Comparison of ENCODE assay signal across 18 cellular contexts in the genomic region with DNA sequence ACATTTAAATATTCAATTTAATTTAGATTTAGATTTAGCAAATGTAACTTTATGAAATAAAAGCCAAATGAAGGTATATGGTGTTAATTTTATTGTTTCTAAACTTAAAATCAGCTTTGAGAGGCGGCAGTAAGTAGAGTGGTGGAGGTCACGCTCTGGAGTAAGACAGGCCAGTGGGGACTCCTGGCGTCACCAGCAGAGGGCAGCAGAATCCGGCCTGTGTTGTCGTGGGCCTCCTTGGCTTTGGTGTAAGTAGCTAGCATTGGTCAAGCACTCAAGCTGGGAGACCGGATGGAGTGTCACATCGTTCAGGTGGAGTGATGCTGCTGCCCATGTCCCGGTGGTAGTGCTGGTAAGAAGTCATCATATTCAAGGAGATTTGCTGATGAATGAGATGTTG.
DNase-seq lines count a peak whose midpoint lies in the region; ATAC-seq, FAIRE-seq and TF ChIP-seq lines count a peak whose summit lies in the region.
"Had no signal": no experiment of that assay in that cellular context is flagged by ENCODE, and none has a peak within 500 bp of the region (broad histone marks: within the 10 kb centered on the region; RNA-seq: fewer than 3 reads in every experiment).

No MANE protein-coding gene starts in this region.

- no peak overlapping the region for H3K4me3 ChIP-seq in DND-41 (ENCODE audit: low read depth in 1 of 2, low read length in 2 of 2)
- no peak overlapping the region for H3K4me3 ChIP-seq in K562
- H3K4me3 ChIP-seq in left lung = no peak overlapping the region
- H3K4me3 ChIP-seq in stomach = no peak overlapping the region
- H3K4me3 ChIP-seq: lower lobe of right lung, sigmoid colon had no signal

- DNase-seq in DND-41 = peak; percentile 25
- peak; percentile 28 for DNase-seq in HuH-7 (ENCODE audit: low spot score)
- DNase-seq in K562 (ENCODE audit: extremely low read depth in 1 of 4, low spot score in 3 of 4) = peak; percentile 68 to 76 (median 69)
- no peak for DNase-seq in left lung
- no peak for DNase-seq in NCI-H1417 treated with DMSO at 0.1 percent for 48 hours (lab: John Stamatoyannopoulos, UW)
- DNase-seq in stomach = no peak
- DNase-seq in activated T-cell treated with anti-CD3 and anti-CD28 coated beads, Interleukin-2, amount 50 U/mL, for 48 hours = no peak
- DNase-seq: activated CD4-positive, alpha-beta T cell treated with anti-CD3 and anti-CD28 coated beads, Interleukin-2, amount 50 U/mL, for 48 hours; C1 segment of cervical spinal cord; lower lobe of right lung; NCI-H1105; NCI-H510A treated with DMSO at 0.1 percent for 48 hours; nephron progenitor cell; sigmoid colon; stimulated activated naive CD8-positive, alpha-beta T cell treated with anti-CD3 and anti-CD28 coated beads, Interleukin-15, Interleukin-2, amounts not matched to agents 100 U/mL and 50 U/mL, for 24 hours had no signal

- H2AFZ ChIP-seq in DND-41 (ENCODE audit: low read depth, low read length) = no peak overlapping the region
- no peak overlapping the region for H2AFZ ChIP-seq in K562 (ENCODE audit: low read depth, low read length)

- peak; percentile 57; the same call in 1 of the 3 replicates for ATAC-seq in DND-41 (ENCODE audit: insufficient read depth, low read depth)
- ATAC-seq in K562 = peak; percentile 94
- ATAC-seq in left lung = peak; percentile 58
- ATAC-seq in HG03159 (IDR thresholded peaks at IDR 0.05; ENCODE audit: unreplicated experiment) = no peak
- ATAC-seq: lower lobe of right lung; stimulated activated naive CD8-positive, alpha-beta T cell treated with anti-CD3 and anti-CD28 coated beads, Interleukin-15, Interleukin-2, amounts not matched to agents 100 U/mL and 50 U/mL, for 24 hours had no signal

- no peak overlapping the region for H3K9ac ChIP-seq in DND-41 (ENCODE audit: low read depth, low read length)
- no peak overlapping the region; a peak in 1 of 4 replicates for H3K9ac ChIP-seq in K562 (ENCODE audit: insufficient read depth in 1 of 2, low read depth in 2 of 2, low read length in 2 of 2)

- CTCF ChIA-PET in K562 (lab: Yijun Ruan, JAX; ENCODE audit: low intra/inter-chr PET ratio) = interaction anchor here (0.6 to 1.4 kb wide), 3 partner anchors 35 to 852 kb away, joined by 3 to 5 read pairs (median 3); no protein-coding TSS in a partner anchor

- TF ChIP-seq POLR2A in K562 (conservative IDR thresholded peaks at IDR 0.05) (no peak), stomach (IDR thresholded peaks at IDR 0.05) (no peak)

- H3K4me1 ChIP-seq in DND-41 (ENCODE audit: insufficient read depth, low read length) = no peaks in the 10 kb centered on the region
- H3K4me1 ChIP-seq in K562 (replicated peaks in 1 of 2; ENCODE audit: control insufficient read depth in 2 of 2, insufficient read depth in 2 of 2, low read length in 2 of 2) = no peaks in the 10 kb centered on the region
- H3K4me1 ChIP-seq in left lung = no peaks in the 10 kb centered on the region
- H3K4me1 ChIP-seq in stomach = no peaks in the 10 kb centered on the region
- H3K4me1 ChIP-seq: lower lobe of right lung, sigmoid colon had no signal

- POLR2A ChIA-PET in K562 (lab: Yijun Ruan, JAX) = interaction anchor here (0.8 to 1.3 kb wide), 3 partner anchors 9 to 246 kb away, joined by 3 to 5 read pairs (median 3); no protein-coding TSS in a partner anchor

- no peaks in the 10 kb centered on the region; the same call in 1 of the 2 replicates for H3K79me2 ChIP-seq in DND-41 (ENCODE audit: insufficient read depth, low read length)
- H3K79me2 ChIP-seq in K562 (ENCODE audit: control insufficient read depth, insufficient read depth, low read length) = no peaks in the 10 kb centered on the region

- H3K27ac ChIP-seq in DND-41 (ENCODE audit: low read length) (no peak overlapping the region), K562 (ENCODE audit: extremely low read depth, low read depth, low read length) (no peak overlapping the region), left lung (no peak overlapping the region), stomach (no peak overlapping the region)
- H3K27ac ChIP-seq: epithelial cell of prostate, lower lobe of right lung, sigmoid colon had no signal

- H3K9me3 ChIP-seq in DND-41 (ENCODE audit: insufficient read depth, low read length, severe bottlenecking) (no peaks in the 10 kb centered on the region), K562 (replicated peaks; ENCODE audit: control insufficient read depth, insufficient read depth, low read depth, low read length) (no peaks in the 10 kb centered on the region), left lung (no peaks in the 10 kb centered on the region), stomach (no peaks in the 10 kb centered on the region)
- H3K9me3 ChIP-seq: lower lobe of right lung, sigmoid colon had no signal

- no peaks in the 10 kb centered on the region for H3K9me1 ChIP-seq in K562 (ENCODE audit: control insufficient read depth, insufficient read depth, low read length)

- H3K27me3 ChIP-seq in DND-41 (ENCODE audit: insufficient read depth, low read length, poor library complexity) = no peaks in the 10 kb centered on the region
- no peaks in the 10 kb centered on the region for H3K27me3 ChIP-seq in K562 (ENCODE audit: control insufficient read depth in 2 of 2, insufficient read depth in 2 of 2, low read length in 2 of 2)
- H3K27me3 ChIP-seq in left lung = no peaks in the 10 kb centered on the region
- no peaks in the 10 kb centered on the region for H3K27me3 ChIP-seq in stomach
- H3K27me3 ChIP-seq: sigmoid colon had no signal

- TF ChIP-seq EP300 in K562 (IDR thresholded peaks at IDR 0.05; ENCODE audit: low read length) = no peak
- TF ChIP-seq EP300 in stomach (IDR thresholded peaks at IDR 0.05) = no peak

- TF ChIP-seq CTCF in DND-41 (IDR thresholded peaks at IDR 0.05; ENCODE audit: borderline replicate concordance, extremely low read depth, low read length, poor library complexity, severe bottlenecking) = peak; percentile 63
- peak; percentile 76 to 93 (median 81) for TF ChIP-seq CTCF in K562 (IDR thresholded peaks at IDR 0.05 in 2 of 3, conservative IDR thresholded peaks at IDR 0.05 in 1 of 3; ENCODE audit: insufficient read depth in 2 of 3, low read depth in 1 of 3, low read length in 3 of 3)
- TF ChIP-seq CTCF in left lung (IDR thresholded peaks at IDR 0.05) = peak in 1 of 2 donors; percentile 23
- TF ChIP-seq CTCF in stomach (IDR thresholded peaks at IDR 0.05) = no peak

- in situ Hi-C loops in K562 (cut with MboI) = no loop called here

- H3K36me3 ChIP-seq in DND-41 (ENCODE audit: insufficient read depth, low read length) (peaks cover 67% of the 10 kb centered on the region), K562 (ENCODE audit: control insufficient read depth, insufficient read depth, low read length) (peaks cover 87% of the 10 kb centered on the region), left lung (peaks cover 0 to 67% of the 10 kb centered on the region in 2 donors), stomach (peaks cover 0 to 85% (median 64%) of the 10 kb centered on the region in 4 donors)

- WGBS in K562 (ENCODE audit: insufficient coverage, low coverage, missing lambda C conversion rate) = 69% methylated on average over 8 of the region's 8 CpGs
- WGBS in stomach, 5 donors = 91 to 97% (median 96%) methylated on average over 8 of the region's 8 CpGs

- peaks cover 9% of the 10 kb centered on the region for H4K20me1 ChIP-seq in DND-41 (ENCODE audit: insufficient read depth, low read length)
- 0 out of 2 replicates have a peak, but pooled peaks cover 4% of the 10 kb centered on the region for H4K20me1 ChIP-seq in K562 (replicated peaks; ENCODE audit: control insufficient read depth, insufficient read depth, low read length)

- peak; percentile 42 for FAIRE-seq in K562 (lab: Jason Lieb, UNC)
- FAIRE-seq: G401.6 had no signal

- BruUV-seq in K562 (replicated peaks; lab: Mats Ljungman, UMichigan) = no TSS peak

- TF ChIP-seq RAD21 in K562 (CRISPR knock-in tag; conservative IDR thresholded peaks at IDR 0.05 in 1 of 2, IDR thresholded peaks at IDR 0.05 in 1 of 2) = peak; percentile 23 to 53; a peak in 3 of 4 replicates

- H3K4me2 ChIP-seq in DND-41 (ENCODE audit: insufficient read depth, low read length) (no peak overlapping the region), K562 (ENCODE audit: insufficient read depth, low read length) (no peak overlapping the region)

- intact Hi-C loops in K562 (cut with micrococcal nuclease) = loop anchor here (5.0 kb wide), 1 partner anchor 149 kb away; no protein-coding TSS in a partner anchor
- intact Hi-C loops in left lung (cut with DNase I) = no loop called here
- intact Hi-C loops in stomach (cut with DNase I; ENCODE audit: low total_unique reads) = no loop called here

TF ChIP-seq in K562, 482 proteins besides CTCF, POLR2A, EP300 and RAD21 (continues in another document):
- TF ChIP-seq HMG20A (CRISPR knock-in tag; conservative IDR thresholded peaks at IDR 0.05) (no peak), PML (IDR thresholded peaks at IDR 0.05; ENCODE audit: low read length) (peak; percentile 27; the same call in 1 of the 2 replicates), FOSL1 (tag; conservative IDR thresholded peaks at IDR 0.05) (no peak), SMC3 (conservative IDR thresholded peaks at IDR 0.05; ENCODE audit: insufficient read depth, low read depth, low read length) (peak; percentile 59)
- TF ChIP-seq, protein P1, sequence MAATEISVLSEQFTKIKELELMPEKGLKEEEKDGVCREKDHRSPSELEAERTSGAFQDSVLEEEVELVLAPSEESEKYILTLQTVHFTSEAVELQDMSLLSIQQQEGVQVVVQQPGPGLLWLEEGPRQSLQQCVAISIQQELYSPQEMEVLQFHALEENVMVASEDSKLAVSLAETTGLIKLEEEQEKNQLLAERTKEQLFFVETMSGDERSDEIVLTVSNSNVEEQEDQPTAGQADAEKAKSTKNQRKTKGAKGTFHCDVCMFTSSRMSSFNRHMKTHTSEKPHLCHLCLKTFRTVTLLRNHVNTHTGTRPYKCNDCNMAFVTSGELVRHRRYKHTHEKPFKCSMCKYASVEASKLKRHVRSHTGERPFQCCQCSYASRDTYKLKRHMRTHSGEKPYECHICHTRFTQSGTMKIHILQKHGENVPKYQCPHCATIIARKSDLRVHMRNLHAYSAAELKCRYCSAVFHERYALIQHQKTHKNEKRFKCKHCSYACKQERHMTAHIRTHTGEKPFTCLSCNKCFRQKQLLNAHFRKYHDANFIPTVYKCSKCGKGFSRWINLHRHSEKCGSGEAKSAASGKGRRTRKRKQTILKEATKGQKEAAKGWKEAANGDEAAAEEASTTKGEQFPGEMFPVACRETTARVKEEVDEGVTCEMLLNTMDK (IDR thresholded peaks at IDR 0.05; ENCODE audit: borderline replicate concordance, insufficient read depth, low read depth, low read length, poor library complexity, severe bottlenecking) = peak; percentile 79

Comparison
In these comparisons a context has a peak if more than half of its experiments do, and no peak if none do; other contexts are left out.
1. DNase-seq: peak in DND-41 (single experiment), HuH-7 (single experiment) and K562 (4 of 4); none in left lung (0 of 2), NCI-H1417 treated with DMSO at 0.1 percent for 48 hours (single experiment), stomach (single experiment) and activated T-cell treated with anti-CD3 and anti-CD28 coated beads, Interleukin-2, amount 50 U/mL, for 48 hours (0 of 2).
2. CTCF ChIP-seq: peak in DND-41 (single experiment) and K562 (3 of 3); none in stomach (0 of 7).